ENCODE assay signal across 25 cellular contexts in genomic region chr4:182338059-182338458, GRCh38.
A peak's percentile ranks its signal among the peaks of the same experiment; 100 is the strongest.
DNase-seq lines count a peak whose midpoint lies in the region; ATAC-seq, FAIRE-seq and TF ChIP-seq lines count a peak whose summit lies in the region.
"Had no signal": no experiment of that assay in that cellular context is flagged by ENCODE, and none has a peak within 500 bp of the region (broad histone marks: within the 10 kb centered on the region; RNA-seq: fewer than 3 reads in every experiment).

No MANE protein-coding gene starts in this region.

- peaks cover 7% of the 10 kb centered on the region; the same call in 2 of the 3 replicates for H3K36me3 Mint-ChIP-seq in GM23338 (ENCODE audit: low read depth)
- H3K36me3 Mint-ChIP-seq: activated naive CD8-positive, alpha-beta T cell treated with anti-CD3 and anti-CD28 coated beads for 36 hours; stimulated activated memory B cell treated with anti-CD40 and anti-IgM and Interleukin-4, amounts not matched to agents 10 μg/mL and 1 μg/mL and 100 μg/mL, for 72 hours had no signal

- no peaks in the 10 kb centered on the region for H3K27me3 Mint-ChIP-seq in GM23338 (ENCODE audit: insufficient read depth, low read depth, poor library complexity)
- H3K27me3 Mint-ChIP-seq: activated B cell treated with CpG ODN at 0.5 μM for 24 hours; activated naive CD8-positive, alpha-beta T cell treated with anti-CD3 and anti-CD28 coated beads for 36 hours; central memory CD8-positive, alpha-beta T cell; stimulated activated memory B cell treated with anti-CD40 and anti-IgM and Interleukin-4, amounts not matched to agents 10 μg/mL and 1 μg/mL and 100 μg/mL, for 72 hours had no signal

- no peak for TF ChIP-seq CTCF in fibroblast of pulmonary artery (IDR thresholded peaks at IDR 0.05; ENCODE audit: low read length, missing control alignments)
- TF ChIP-seq CTCF in GM23338 (conservative IDR thresholded peaks at IDR 0.05; ENCODE audit: low read depth in 2 of 2) = no peak
- no peak for TF ChIP-seq CTCF in D721Med (IDR thresholded peaks at IDR 0.05; ENCODE audit: insufficient read depth, missing control alignments)

- no peak overlapping the region for H3K27ac ChIP-seq in GM23338 (ENCODE audit: low read depth)
- H3K27ac ChIP-seq: ascending aorta, esophagus muscularis mucosa, transverse colon had no signal

- DNase-seq in HK-2 (ENCODE audit: unreplicated experiment) = peak; percentile 15
- DNase-seq in amniotic epithelial cell (ENCODE audit: low read depth) = peak; percentile 61
- DNase-seq in fibroblast of pulmonary artery (ENCODE audit: low read depth) = peak; percentile 22
- no peak for DNase-seq in GM23338 (ENCODE audit: low spot score)
- no peak for DNase-seq in D721Med (ENCODE audit: insufficient read length, low spot score)
- no peak for DNase-seq in SW 1271 (lab: John Stamatoyannopoulos, UW)
- DNase-seq in AG20443 (ENCODE audit: low spot score) = no peak
- DNase-seq: activated B cell treated with CpG ODN at 0.5 μM for 24 hours; activated effector memory CD4-positive, alpha-beta T cell treated with anti-CD3 and anti-CD28 coated beads, Interleukin-2, amount 50 U/mL, for 16 hours; activated naive CD8-positive, alpha-beta T cell treated with anti-CD3 and anti-CD28 coated beads for 36 hours; activated T-cell treated with anti-CD3 and anti-CD28 coated beads, Interleukin-2, amount 50 U/mL, for 24 hours; hippocampal formation; left colon; NCI-H1417 treated with DMSO at 0.1 percent for 48 hours; NCI-H2081; NCI-H226; NCI-H69; nephron progenitor cell; SHP77 treated with DMSO at 0.1 percent for 48 hours; transverse colon had no signal

- H3K4me1 Mint-ChIP-seq in GM23338 = peaks cover 26% of the 10 kb centered on the region
- H3K4me1 Mint-ChIP-seq: activated B cell treated with CpG ODN at 0.5 μM for 24 hours; activated naive CD8-positive, alpha-beta T cell treated with anti-CD3 and anti-CD28 coated beads for 36 hours; central memory CD8-positive, alpha-beta T cell; stimulated activated memory B cell treated with anti-CD40 and anti-IgM and Interleukin-4, amounts not matched to agents 10 μg/mL and 1 μg/mL and 100 μg/mL, for 72 hours had no signal

- no peaks in the 10 kb centered on the region for H3K9me2 ChIP-seq in GM23338 (ENCODE audit: insufficient read depth)

- H2AFZ ChIP-seq in GM23338 = no peak overlapping the region

- H3F3A ChIP-seq in GM23338 (replicated peaks; ENCODE audit: low read depth) = peaks cover 2% of the 10 kb centered on the region; the same call in 1 of the 2 replicates

- H3K36me3 ChIP-seq in GM23338 (ENCODE audit: insufficient read depth) = no peaks in the 10 kb centered on the region
- H3K36me3 ChIP-seq: ascending aorta, esophagus muscularis mucosa, transverse colon had no signal

- no peak overlapping the region for H3K4me2 ChIP-seq in GM23338

- no peak overlapping the region for H3K27ac Mint-ChIP-seq in GM23338
- H3K27ac Mint-ChIP-seq: activated B cell treated with CpG ODN at 0.5 μM for 24 hours; activated naive CD8-positive, alpha-beta T cell treated with anti-CD3 and anti-CD28 coated beads for 36 hours; activated T-cell treated with anti-CD3 and anti-CD28 coated beads, Interleukin-2, amount 50 U/mL, for 24 hours; nephron progenitor cell; stimulated activated memory B cell treated with anti-CD40 and anti-IgM and Interleukin-4, amounts not matched to agents 10 μg/mL and 1 μg/mL and 100 μg/mL, for 72 hours had no signal

- H3K27me3 ChIP-seq in GM23338 (ENCODE audit: insufficient read depth) = no peaks in the 10 kb centered on the region
- H3K27me3 ChIP-seq: ascending aorta, esophagus muscularis mucosa, transverse colon had no signal

- H3K9me3 Mint-ChIP-seq in GM23338 = no peaks in the 10 kb centered on the region; the same call in 2 of the 3 replicates
- H3K9me3 Mint-ChIP-seq: activated naive CD8-positive, alpha-beta T cell treated with anti-CD3 and anti-CD28 coated beads for 36 hours; activated T-cell treated with anti-CD3 and anti-CD28 coated beads, Interleukin-2, amount 50 U/mL, for 24 hours; stimulated activated memory B cell treated with anti-CD40 and anti-IgM and Interleukin-4, amounts not matched to agents 10 μg/mL and 1 μg/mL and 100 μg/mL, for 72 hours had no signal

- H3K4me1 ChIP-seq in GM23338 (ENCODE audit: insufficient read depth) = peaks cover 14% of the 10 kb centered on the region
- H3K4me1 ChIP-seq: ascending aorta, esophagus muscularis mucosa, transverse colon had no signal

- ATAC-seq in GM23338 = no peak
- ATAC-seq: left colon; stimulated activated memory B cell treated with anti-CD40 and anti-IgM and Interleukin-4, amounts not matched to agents 10 μg/mL and 1 μg/mL and 100 μg/mL, for 72 hours had no signal

- H3K4me3 Mint-ChIP-seq in GM23338 = no peak overlapping the region
- H3K4me3 Mint-ChIP-seq: activated B cell treated with CpG ODN at 0.5 μM for 24 hours; activated naive CD8-positive, alpha-beta T cell treated with anti-CD3 and anti-CD28 coated beads for 36 hours; activated T-cell treated with anti-CD3 and anti-CD28 coated beads, Interleukin-2, amount 50 U/mL, for 24 hours; central memory CD8-positive, alpha-beta T cell; nephron progenitor cell; stimulated activated memory B cell treated with anti-CD40 and anti-IgM and Interleukin-4, amounts not matched to agents 10 μg/mL and 1 μg/mL and 100 μg/mL, for 72 hours had no signal

- H3K79me2 ChIP-seq in GM23338 (replicated peaks; ENCODE audit: insufficient read depth) = no peaks in the 10 kb centered on the region

- H4K20me1 ChIP-seq in GM23338 (replicated peaks; ENCODE audit: insufficient read depth) = no peaks in the 10 kb centered on the region

- no peak for FAIRE-seq in D721Med (lab: Jason Lieb, UNC)
- FAIRE-seq: H54 had no signal

- no peak overlapping the region for H3K4me3 ChIP-seq in fibroblast of pulmonary artery (replicated peaks; ENCODE audit: low read depth, low read length)
- no peak overlapping the region for H3K4me3 ChIP-seq in GM23338
- H3K4me3 ChIP-seq: ascending aorta, esophagus muscularis mucosa, transverse colon had no signal

TF ChIP-seq in GM23338, 12 proteins besides CTCF, POLR2A, EP300 and RAD21:
- TF ChIP-seq REST (IDR thresholded peaks at IDR 0.05; ENCODE audit: unreplicated experiment) (no peak), EZH2phosphoT487 (IDR thresholded peaks at IDR 0.05; ENCODE audit: unreplicated experiment) (no peak), STAT1 (IDR thresholded peaks at IDR 0.05; ENCODE audit: unreplicated experiment) (no peak), ZNF331 (CRISPR knock-in tag; IDR thresholded peaks at IDR 0.05; ENCODE audit: low read depth) (no peak), POLR2AphosphoS5 (IDR thresholded peaks at IDR 0.05; ENCODE audit: low read depth) (no peak), NANOG (IDR thresholded peaks at IDR 0.05; ENCODE audit: borderline replicate concordance) (no peak), CREB1 (CRISPR knock-in tag; IDR thresholded peaks at IDR 0.05; ENCODE audit: low read depth) (no peak), ZNF114 (CRISPR knock-in tag; IDR thresholded peaks at IDR 0.05) (no peak), JUNB (IDR thresholded peaks at IDR 0.05; ENCODE audit: unreplicated experiment) (no peak)

Comparison
In these comparisons a context has a peak if more than half of its experiments do, and no peak if none do; other contexts are left out.
1. DNase-seq: peak in HK-2 (single experiment), amniotic epithelial cell (single experiment) and fibroblast of pulmonary artery (single experiment); none in GM23338 (single experiment), D721Med (single experiment), SW 1271 (0 of 2) and AG20443 (single experiment).